ENCODE assay signal across 23 cellular contexts in the genomic region with DNA sequence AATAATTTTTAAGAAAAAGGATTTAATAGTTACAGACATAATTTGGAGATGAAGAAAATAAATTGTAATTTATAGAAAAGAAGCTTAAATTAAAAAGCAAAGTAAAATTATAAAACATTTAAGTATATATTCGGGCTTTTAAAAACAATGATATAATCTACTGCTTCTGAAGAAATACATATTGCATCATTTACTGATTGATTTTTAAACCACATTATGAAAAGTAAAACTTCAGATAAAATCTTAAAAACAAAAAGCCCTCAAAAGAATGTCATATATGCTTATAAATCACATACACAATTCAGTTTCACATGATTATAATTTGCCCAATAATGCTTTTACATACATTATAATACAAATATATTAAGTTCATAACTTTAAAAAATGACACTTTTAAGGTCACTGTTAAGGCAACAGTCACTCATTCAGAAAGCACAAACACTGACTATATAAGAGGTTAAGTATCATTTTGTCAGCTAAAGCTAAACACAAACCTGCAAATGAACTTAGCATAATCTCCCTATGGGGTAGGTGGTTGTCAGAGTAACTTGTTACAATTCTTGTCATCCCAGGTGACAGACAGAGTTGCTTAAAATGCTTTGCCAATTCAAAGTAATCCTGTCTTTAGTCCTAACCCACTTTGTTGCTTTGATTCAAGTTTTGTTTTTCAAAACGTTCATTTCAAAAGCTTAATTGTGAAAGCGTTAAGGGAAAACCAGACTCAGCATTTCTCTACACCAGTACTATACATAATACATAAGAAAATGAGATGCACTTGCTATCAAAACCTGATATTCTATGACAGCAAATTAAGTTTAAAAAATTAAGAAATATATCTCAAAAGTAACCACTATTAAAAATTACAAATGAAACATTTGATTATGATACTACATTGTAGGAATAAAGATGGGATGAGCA.
"Had no signal": no experiment of that assay in that cellular context is flagged by ENCODE, and none has a peak within 500 bp of the region (broad histone marks: within the 10 kb centered on the region; RNA-seq: fewer than 3 reads in every experiment).

No MANE protein-coding gene starts in this region.

- H3K4me3 Mint-ChIP-seq: activated B cell treated with CpG ODN at 0.5 μM for 24 hours; activated CD4-positive, alpha-beta T cell treated with anti-CD3 and anti-CD28 coated beads, Interleukin-2, amount 10 ng/mL, durations not matched to agents 24 days and 14 days; activated CD8-positive, alpha-beta T cell treated with anti-CD3 and anti-CD28 coated beads for 36 hours; activated T-cell treated with anti-CD3 and anti-CD28 coated beads, Interleukin-2, amount 50 U/mL, for 24 hours; memory B cell; naive B cell; T-cell had no signal

- ATAC-seq: activated CD8-positive, alpha-beta T cell treated with anti-CD3 and anti-CD28 coated beads for 36 hours; heart right ventricle; left ventricle myocardium superior; mucosa of descending colon; T-cell had no signal

- H3K4me1 Mint-ChIP-seq: activated B cell treated with CpG ODN at 0.5 μM for 24 hours; activated CD4-positive, alpha-beta T cell treated with anti-CD3 and anti-CD28 coated beads, Interleukin-2, amount 10 ng/mL, durations not matched to agents 24 days and 14 days; naive B cell had no signal

- H3K36me3 ChIP-seq: brain microvascular endothelial cell, colonic mucosa, ovary, thyroid gland had no signal

- FAIRE-seq: urothelium cell line had no signal

- H3K27ac Mint-ChIP-seq: activated B cell treated with CpG ODN at 0.5 μM for 24 hours; activated CD4-positive, alpha-beta T cell treated with anti-CD3 and anti-CD28 coated beads, Interleukin-2, amount 10 ng/mL, durations not matched to agents 24 days and 14 days; activated CD8-positive, alpha-beta T cell treated with anti-CD3 and anti-CD28 coated beads for 36 hours; activated T-cell treated with anti-CD3 and anti-CD28 coated beads, Interleukin-2, amount 50 U/mL, for 24 hours; T-cell had no signal

- H3K4me1 ChIP-seq: colonic mucosa, heart right ventricle, thyroid gland had no signal

- H3K27me3 ChIP-seq: brain microvascular endothelial cell, colonic mucosa, heart right ventricle, ovary, thyroid gland had no signal

- DNase-seq: activated B cell treated with CpG ODN at 0.5 μM for 24 hours; activated CD4-positive, alpha-beta T cell treated with anti-CD3 and anti-CD28 coated beads, Interleukin-2, amount 10 ng/mL, durations not matched to agents 24 days and 14 days; activated CD8-positive, alpha-beta T cell treated with anti-CD3 and anti-CD28 coated beads for 36 hours; activated effector memory CD4-positive, alpha-beta T cell treated with anti-CD3 and anti-CD28 coated beads, Interleukin-2, amount 50 U/mL, for 16 hours; activated naive CD4-positive, alpha-beta T cell treated with anti-CD3 and anti-CD28 coated beads, Interleukin-2, amount 50 U/mL, for 16 hours; activated T-cell treated with anti-CD3 and anti-CD28 coated beads, Interleukin-2, amount 50 U/mL, for 24 hours; aorta; brain microvascular endothelial cell; central memory CD4-positive, alpha-beta T cell; colonic mucosa; erythroblast; foreskin melanocyte; heart right ventricle; left ventricle myocardium superior; mucosa of descending colon; naive B cell; ovary; stimulated activated CD8-positive, alpha-beta memory T cell treated with anti-CD3 and anti-CD28 coated beads, Interleukin-4, amount 100 ng/mL, for 48 hours; stimulated activated naive CD4-positive, alpha-beta T cell treated with Interleukin-2 at 50 U/mL for 16 hours; T-cell; thyroid gland had no signal

- H3K9me3 Mint-ChIP-seq: activated B cell treated with CpG ODN at 0.5 μM for 24 hours; activated CD4-positive, alpha-beta T cell treated with anti-CD3 and anti-CD28 coated beads, Interleukin-2, amount 10 ng/mL, durations not matched to agents 24 days and 14 days; activated CD8-positive, alpha-beta T cell treated with anti-CD3 and anti-CD28 coated beads for 36 hours; activated T-cell treated with anti-CD3 and anti-CD28 coated beads, Interleukin-2, amount 50 U/mL, for 24 hours; memory B cell; naive B cell; T-cell had no signal

- H3K27me3 Mint-ChIP-seq: activated B cell treated with CpG ODN at 0.5 μM for 24 hours; activated CD4-positive, alpha-beta T cell treated with anti-CD3 and anti-CD28 coated beads, Interleukin-2, amount 10 ng/mL, durations not matched to agents 24 days and 14 days; activated CD8-positive, alpha-beta T cell treated with anti-CD3 and anti-CD28 coated beads for 36 hours; activated T-cell treated with anti-CD3 and anti-CD28 coated beads, Interleukin-2, amount 50 U/mL, for 24 hours; memory B cell; naive B cell; T-cell had no signal

- H3K4me3 ChIP-seq: colonic mucosa, heart right ventricle, mucosa of descending colon, ovary, thyroid gland had no signal

- H3K9me3 ChIP-seq: colonic mucosa, heart right ventricle, mucosa of descending colon, ovary, thyroid gland had no signal

- H3K27ac ChIP-seq: brain microvascular endothelial cell, colonic mucosa, heart right ventricle, ovary, thyroid gland had no signal
